Comparison of ENCODE assay signal across 10 cellular contexts in the genomic region with DNA sequence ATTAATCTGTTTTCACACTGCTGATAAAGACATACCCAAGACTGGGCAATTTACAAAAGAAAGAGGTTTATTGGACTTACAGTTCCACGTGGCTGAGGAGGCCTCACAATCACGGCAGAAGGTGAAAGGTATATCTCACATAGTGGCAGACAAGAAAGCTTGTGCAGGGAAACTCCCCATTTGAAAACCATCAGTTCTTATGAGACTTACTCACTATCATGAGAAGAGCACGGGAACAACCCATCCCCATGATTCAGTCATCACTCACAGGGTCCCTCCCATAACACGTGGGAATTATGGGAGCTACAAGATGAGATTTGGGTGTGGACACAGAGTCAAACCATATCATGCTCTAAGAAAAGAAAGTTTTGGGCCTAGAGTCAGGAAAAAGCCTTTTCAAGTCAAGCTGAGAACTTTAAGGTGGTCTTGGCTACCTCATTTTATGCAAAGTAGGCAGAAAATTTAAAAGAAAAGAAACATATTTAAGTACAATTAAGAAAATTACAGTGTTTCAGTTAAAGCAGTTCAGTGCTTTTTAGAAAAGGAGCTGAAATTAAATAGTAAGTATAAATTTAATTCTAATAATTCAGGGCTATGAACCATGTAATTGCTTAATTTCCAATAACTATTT. TPM values are rescaled to one million over a fixed set of nuclear protein-coding genes. Genes with fewer than 3 reads are reported as not detected.
DNase-seq lines count a peak whose midpoint lies in the region; ATAC-seq, FAIRE-seq and TF ChIP-seq lines count a peak whose summit lies in the region.
"Had no signal": no experiment of that assay in that cellular context is flagged by ENCODE, and none has a peak within 500 bp of the region (broad histone marks: within the 10 kb centered on the region; RNA-seq: fewer than 3 reads in every experiment).

No MANE protein-coding gene starts in this region.

- H3K9ac ChIP-seq in keratinocyte (ENCODE audit: control insufficient read depth, extremely low read depth, insufficient read depth, low read length), result peak overlapping the region; percentile 99

- H2AFZ ChIP-seq in keratinocyte (ENCODE audit: control insufficient read depth, low read length), result no peak overlapping the region

- no peak for TF ChIP-seq CTCF in activated B cell treated with CpG ODN at 0.5 μM for 24 hours (IDR thresholded peaks at IDR 0.05)
- no peak for TF ChIP-seq CTCF in keratinocyte (optimal IDR thresholded peaks at IDR 0.05 in 1 of 3, IDR thresholded peaks at IDR 0.05 in 1 of 3, conservative IDR thresholded peaks at IDR 0.05 in 1 of 3; ENCODE audit: extremely low read depth in 1 of 3, insufficient read depth in 2 of 3, low read length in 3 of 3)

- H3K27ac ChIP-seq in keratinocyte (ENCODE audit: control insufficient read depth, insufficient read depth, low read length), result peak overlapping the region; percentile 100

- peak; percentile 84 for FAIRE-seq in keratinocyte (lab: Jason Lieb, UNC)

- H4K20me1 ChIP-seq in keratinocyte (ENCODE audit: control insufficient read depth, extremely low read depth, insufficient read depth, low read length), result no peaks in the 10 kb centered on the region

- POLR2A ChIA-PET in activated B cell treated with CpG ODN at 0.5 μM for 24 hours (lab: Charles Lee), result interaction anchor here (0.6 to 1.3 kb wide), 3 partner anchors 27 to 55 kb away, joined by 3 to 4 read pairs (median 3); no protein-coding TSS in a partner anchor

- DNase-seq in AG08396 (ENCODE audit: low spot score) (peak; percentile 62), H4 (ENCODE audit: low spot score) (peak; percentile 8), activated B cell treated with CpG ODN at 0.5 μM for 24 hours (no peak), keratinocyte (ENCODE audit: low read depth, low spot score) (peak; percentile 92), middle frontal gyrus (ENCODE audit: extremely low spot score, low spot score) (no peak), NCI-H526 (lab: John Stamatoyannopoulos, UW) (no peak)
- DNase-seq: activated T-cell treated with anti-CD3 and anti-CD28 coated beads, Interleukin-2, amount 50 U/mL, for 24 hours; naive thymus-derived CD8-positive, alpha-beta T cell had no signal

- H3K9me1 ChIP-seq in keratinocyte (ENCODE audit: control insufficient read depth, extremely low read depth, insufficient read depth, low read length), result no peaks in the 10 kb centered on the region

- CTCF ChIA-PET in activated B cell treated with CpG ODN at 0.5 μM for 24 hours (lab: Charles Lee), result interaction anchor here (0.9 to 1.2 kb wide), 3 partner anchors 23 to 38 kb away, joined by 3 read pairs; no protein-coding TSS in a partner anchor

- H3K4me3 Mint-ChIP-seq in activated B cell treated with CpG ODN at 0.5 μM for 24 hours, result peak overlapping the region; percentile 97

- no peaks in the 10 kb centered on the region for H3K9me3 Mint-ChIP-seq in activated B cell treated with CpG ODN at 0.5 μM for 24 hours
- H3K9me3 Mint-ChIP-seq: activated T-cell treated with anti-CD3 and anti-CD28 coated beads, Interleukin-2, amount 50 U/mL, for 24 hours had no signal

- peak overlapping the region; percentile 53 for H3K27ac Mint-ChIP-seq in activated B cell treated with CpG ODN at 0.5 μM for 24 hours
- H3K27ac Mint-ChIP-seq: activated T-cell treated with anti-CD3 and anti-CD28 coated beads, Interleukin-2, amount 50 U/mL, for 24 hours had no signal

- peaks cover 25% of the 10 kb centered on the region for H3K79me2 ChIP-seq in keratinocyte (ENCODE audit: control insufficient read depth, insufficient read depth, low read length)

- peaks cover 30% of the 10 kb centered on the region for H3K4me1 Mint-ChIP-seq in activated B cell treated with CpG ODN at 0.5 μM for 24 hours

- peaks cover 9% of the 10 kb centered on the region for H3K36me3 Mint-ChIP-seq in activated B cell treated with CpG ODN at 0.5 μM for 24 hours (ENCODE audit: low read depth)
- H3K36me3 Mint-ChIP-seq: naive thymus-derived CD8-positive, alpha-beta T cell had no signal

- peak overlapping the region; percentile 65 to 99 (median 74) for H3K4me3 ChIP-seq in keratinocyte (ENCODE audit: control insufficient read depth in 2 of 3, extremely low read depth in 1 of 3, insufficient read depth in 2 of 3, low read depth in 1 of 3, low read length in 3 of 3)

- no peak for ATAC-seq in activated B cell treated with CpG ODN at 0.5 μM for 24 hours (ENCODE audit: low read depth)
- no peak for ATAC-seq in GM21619 (IDR thresholded peaks at IDR 0.05; ENCODE audit: unreplicated experiment)
- no peak for ATAC-seq in GM18505 (IDR thresholded peaks at IDR 0.05; ENCODE audit: unreplicated experiment)
- ATAC-seq: naive thymus-derived CD8-positive, alpha-beta T cell had no signal

- peak overlapping the region; percentile 99 for H3K4me2 ChIP-seq in keratinocyte (ENCODE audit: control insufficient read depth, extremely low read depth, insufficient read depth, low read depth, low read length)

- dilution Hi-C loops in keratinocyte (cut with MboI; ENCODE audit: extremely low pct_ligation_motif_present, low sequenced_read_pairs), result no loop called here

- TF ChIP-seq POLR2A in GM18505 (IDR thresholded peaks at IDR 0.05; ENCODE audit: borderline replicate concordance, extremely low read depth, insufficient read depth, insufficient read length), result no peak

- H3K9me3 ChIP-seq in keratinocyte (ENCODE audit: control insufficient read depth, low read depth, low read length), result no peaks in the 10 kb centered on the region

- H3K27me3 ChIP-seq in keratinocyte (ENCODE audit: control insufficient read depth, extremely low read depth, insufficient read depth, low read length), result no peaks in the 10 kb centered on the region

- no peaks in the 10 kb centered on the region for H3K36me3 ChIP-seq in keratinocyte (ENCODE audit: control insufficient read depth in 2 of 2, extremely low read depth in 1 of 2, insufficient read depth in 2 of 2, low read length in 2 of 2)

- intact Hi-C loops in activated B cell treated with CpG ODN at 0.5 μM for 24 hours (cut with micrococcal nuclease), result no loop called here

- H3K4me1 ChIP-seq in keratinocyte (ENCODE audit: control insufficient read depth, extremely low read depth, insufficient read depth, low read length), result peaks cover 21% of the 10 kb centered on the region

- H3K27me3 Mint-ChIP-seq in activated B cell treated with CpG ODN at 0.5 μM for 24 hours, result no peaks in the 10 kb centered on the region

RNA-seq across cellular contexts. Expression of a gene that starts 24.9 kb away (rescaled TPM):
- 0.29 and 3.1 TPM in 2 replicates for total RNA-seq in H4 (2014; rRNA removed; shearing (Covaris generic))
- 4.2 and 4.5 TPM in 2 replicates for total RNA-seq in activated B cell treated with CpG ODN at 0.5 μM for 24 hours
- polyA plus RNA-seq in keratinocyte, result 0.10 to 0.18 TPM (median 0.17 TPM) in 3 replicates
- 6.6 TPM for polyA plus RNA-seq in keratinocyte (2011; ENCODE audit: low read depth)
- 0.10 and 0.19 TPM in 2 replicates for polyA plus RNA-seq in keratinocyte (2011; cell fraction: cytosol; rRNA removed)
- polyA plus RNA-seq in keratinocyte (2011; cell fraction: nucleus; rRNA removed), result 0.73 and 1.6 TPM in 2 replicates
- 0.16 and 2.9 TPM in 2 replicates for polyA plus RNA-seq in keratinocyte (2012; ENCODE audit: low replicate concordance)
- polyA minus RNA-seq in keratinocyte, result 0.13 to 1.2 TPM in 2 of 3 replicates, not detected in the other
- polyA minus RNA-seq in keratinocyte (2011; cell fraction: cytosol; rRNA and poly(A)+ RNA removed), result not detected
- polyA minus RNA-seq in keratinocyte (2011; cell fraction: nucleus; rRNA and poly(A)+ RNA removed), result 1.1 and 2.3 TPM in 2 replicates
- total RNA-seq: naive thymus-derived CD8-positive, alpha-beta T cell had no signal
- polyA plus RNA-seq: naive thymus-derived CD8-positive, alpha-beta T cell had no signal

Comparison
In these comparisons a context has a peak if more than half of its experiments do, and no peak if none do; other contexts are left out.
1. DNase-seq: peak in AG08396 (single experiment), H4 (single experiment) and keratinocyte (single experiment); none in activated B cell treated with CpG ODN at 0.5 μM for 24 hours (single experiment), middle frontal gyrus (single experiment) and NCI-H526 (0 of 2).